ENCODE assay signal across 19 cellular contexts in the genomic region with DNA sequence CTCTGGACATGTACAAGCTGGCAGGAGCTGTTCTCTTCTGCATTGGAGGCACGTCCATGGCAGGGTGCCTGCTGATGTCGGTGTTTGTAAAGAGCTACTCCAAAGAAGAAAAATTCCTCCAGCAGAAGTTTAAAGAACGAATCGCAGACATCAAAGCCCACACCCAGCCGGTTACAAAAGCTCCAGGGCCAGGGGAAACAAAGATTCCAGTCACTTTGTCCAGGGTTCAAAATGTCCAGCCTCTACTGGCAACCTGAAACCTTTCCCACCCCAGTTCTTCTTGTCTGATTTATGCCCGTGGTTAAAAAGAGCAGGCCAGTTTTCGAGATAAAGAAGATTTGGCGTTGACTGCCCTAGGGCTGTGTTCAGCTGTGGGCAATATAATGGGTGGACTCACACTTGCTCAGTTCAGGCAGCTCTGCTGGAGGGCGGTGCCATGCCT. TPM values are rescaled to one million over a fixed set of nuclear protein-coding genes. Genes with fewer than 3 reads are reported as not detected.
A peak's percentile ranks its signal among the peaks of the same experiment; 100 is the strongest.
DNase-seq lines count a peak whose midpoint lies in the region; TF ChIP-seq lines count a peak whose summit lies in the region.
"Had no signal": no experiment of that assay in that cellular context is flagged by ENCODE, and none has a peak within 500 bp of the region (broad histone marks: within the 10 kb centered on the region; RNA-seq: fewer than 3 reads in every experiment).

No MANE protein-coding gene starts in this region.

- H3K27ac Mint-ChIP-seq in Caco-2 (ENCODE audit: unreplicated experiment), result peak overlapping the region; percentile 95
- H3K27ac Mint-ChIP-seq in CD4-positive, alpha-beta memory T cell, result no peak overlapping the region
- H3K27ac Mint-ChIP-seq: CD8-positive, alpha-beta T cell; GM23338; H9 had no signal

- no peak overlapping the region for H3K4me3 Mint-ChIP-seq in Caco-2 (ENCODE audit: unreplicated experiment)
- no peak overlapping the region for H3K4me3 Mint-ChIP-seq in CD4-positive, alpha-beta memory T cell
- H3K4me3 Mint-ChIP-seq: CD8-positive, alpha-beta T cell; GM23338; H9 had no signal

- no peak overlapping the region for H3K27ac ChIP-seq in CD4-positive, alpha-beta memory T cell (ENCODE audit: low read depth, low read length)
- H3K27ac ChIP-seq: A549 had no signal

- POLR2A ChIA-PET in Caco-2 (lab: Charles Lee), result interaction anchor here (0.6 kb wide), 1 partner anchor 177 kb away, joined by 3 read pairs; no protein-coding TSS in a partner anchor
- POLR2A ChIA-PET in CD4-positive, alpha-beta memory T cell (lab: Charles Lee; ENCODE audit: partially characterized antibody), result no interaction called here

- H3K4me1 ChIP-seq in Caco-2, result peaks cover 40% of the 10 kb centered on the region
- H3K4me1 ChIP-seq in CD4-positive, alpha-beta memory T cell (ENCODE audit: insufficient read depth, low read length), result no peaks in the 10 kb centered on the region
- H3K4me1 ChIP-seq: A549 had no signal

- peaks cover 40% of the 10 kb centered on the region for H3K4me1 Mint-ChIP-seq in Caco-2 (ENCODE audit: low read depth, unreplicated experiment)
- no peaks in the 10 kb centered on the region for H3K4me1 Mint-ChIP-seq in CD4-positive, alpha-beta memory T cell
- H3K4me1 Mint-ChIP-seq: GM23338 had no signal

- TF ChIP-seq CTCF in Caco-2 (IDR thresholded peaks at IDR 0.05; ENCODE audit: insufficient read depth in 1 of 2, low read depth in 1 of 2, low read length in 1 of 2, severe bottlenecking in 1 of 2, unreplicated experiment in 1 of 2), result no peak

- CTCF ChIA-PET in Caco-2 (lab: Charles Lee), result no interaction called here
- CTCF ChIA-PET in CD4-positive, alpha-beta memory T cell (lab: Charles Lee; ENCODE audit: partially characterized antibody), result no interaction called here

- peaks cover 51% of the 10 kb centered on the region for H3K36me3 Mint-ChIP-seq in Caco-2 (ENCODE audit: insufficient read depth, unreplicated experiment)
- no peaks in the 10 kb centered on the region for H3K36me3 Mint-ChIP-seq in CD4-positive, alpha-beta memory T cell
- H3K36me3 Mint-ChIP-seq: CD8-positive, alpha-beta T cell had no signal

- peaks cover under 1% of the 10 kb centered on the region for H3K9me3 Mint-ChIP-seq in Caco-2 (ENCODE audit: unreplicated experiment)
- peaks cover 0 to 8% (median 3%) of the 10 kb centered on the region in 8 donors for H3K9me3 Mint-ChIP-seq in CD4-positive, alpha-beta memory T cell
- H3K9me3 Mint-ChIP-seq: CD8-positive, alpha-beta T cell; GM23338; H9 had no signal

- intact Hi-C loops in Caco-2 (cut with micrococcal nuclease; ENCODE audit: unreplicated experiment), result no loop called here
- intact Hi-C loops in CD4-positive, alpha-beta memory T cell (cut with micrococcal nuclease), result no loop called here

- DNase-seq in Caco-2 (no peak), NCI-H69 (lab: John Stamatoyannopoulos, UW) (peak; percentile 14), islet precursor cell (peak; percentile 56), AG08396 (ENCODE audit: low spot score) (no peak), NCI-H2196 treated with DMSO at 0.1 percent for 48 hours (lab: John Stamatoyannopoulos, UW; ENCODE audit: unreplicated experiment) (no peak)
- no peak for DNase-seq in CD4-positive, alpha-beta memory T cell
- DNase-seq: 8988T; ACHN; C1 segment of cervical spinal cord; CD8-positive, alpha-beta T cell; DMS 273 treated with DMSO at 0.1 percent for 48 hours; DMS79; EL; GDM1; H9 had no signal

- no peaks in the 10 kb centered on the region for H3K9me3 ChIP-seq in Caco-2
- no peaks in the 10 kb centered on the region for H3K9me3 ChIP-seq in CD4-positive, alpha-beta memory T cell (ENCODE audit: control insufficient read depth in 1 of 2, low read length in 2 of 2)
- H3K9me3 ChIP-seq: A549 had no signal

- H3K27me3 Mint-ChIP-seq in Caco-2 (ENCODE audit: insufficient read depth, unreplicated experiment), result no peaks in the 10 kb centered on the region
- H3K27me3 Mint-ChIP-seq in CD4-positive, alpha-beta memory T cell, result peaks cover 2 to 16% of the 10 kb centered on the region in 2 donors

- BruUV-seq in Caco-2 (replicated peaks; lab: Mats Ljungman, UMichigan), result no TSS peak

- H3K27me3 ChIP-seq in Caco-2 (replicated peaks; ENCODE audit: control insufficient read depth, insufficient read depth, low read length), result no peaks in the 10 kb centered on the region
- H3K27me3 ChIP-seq in CD4-positive, alpha-beta memory T cell (ENCODE audit: insufficient read depth, low read length), result no peaks in the 10 kb centered on the region

- H3K36me3 ChIP-seq in Caco-2 (ENCODE audit: control insufficient read depth, insufficient read depth, low read length), result no peaks in the 10 kb centered on the region; the same call in 1 of the 2 replicates
- H3K36me3 ChIP-seq in CD4-positive, alpha-beta memory T cell (ENCODE audit: insufficient read depth, low read length), result no peaks in the 10 kb centered on the region

- no peak overlapping the region for H3K4me3 ChIP-seq in Caco-2 (ENCODE audit: low read depth, low read length)
- H3K4me3 ChIP-seq in CD4-positive, alpha-beta memory T cell (ENCODE audit: low read length in 2 of 2), result no peak overlapping the region
- H3K4me3 ChIP-seq: A549, GM23338 had no signal

RNA-seq across cellular contexts. Expression of a gene that starts 19.7 kb away (rescaled TPM):
- total RNA-seq in Caco-2 (2022), result not detected in 2 replicates
- not detected for total RNA-seq in CD4-positive, alpha-beta memory T cell
- not detected for polyA plus RNA-seq in CD4-positive, alpha-beta memory T cell
- total RNA-seq: CD8-positive, alpha-beta T cell; H4; H9 had no signal
- polyA plus RNA-seq: A549, BJ had no signal

Comparison
In these comparisons a context has a peak if more than half of its experiments do, and no peak if none do; other contexts are left out.
1. DNase-seq: peak in NCI-H69 (single experiment) and islet precursor cell (single experiment); none in Caco-2 (0 of 2), AG08396 (single experiment), NCI-H2196 treated with DMSO at 0.1 percent for 48 hours (single experiment) and CD4-positive, alpha-beta memory T cell (0 of 5).